Comparison of ENCODE assay signal across 17 cellular contexts in the genomic region with DNA sequence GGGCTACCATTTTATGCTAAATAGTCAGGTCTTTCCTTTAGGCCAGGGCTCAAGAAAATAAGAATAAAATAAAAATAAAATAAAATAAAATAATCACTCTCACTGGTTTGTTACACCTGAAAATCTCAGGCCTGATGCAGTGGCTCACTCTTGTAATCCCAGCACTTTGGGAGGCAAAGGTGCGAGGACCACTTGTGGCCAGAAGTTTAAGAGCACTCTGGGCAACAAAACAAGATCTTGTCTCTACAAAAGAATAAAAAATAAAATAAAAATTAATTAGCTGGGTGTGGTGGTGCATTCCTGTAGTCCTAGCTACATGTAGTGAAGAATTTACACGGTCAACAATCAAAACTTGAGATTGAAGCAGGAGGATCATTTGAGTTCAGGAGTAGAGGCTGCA.
"Had no signal": no experiment of that assay in that cellular context is flagged by ENCODE, and none has a peak within 500 bp of the region (broad histone marks: within the 10 kb centered on the region; RNA-seq: fewer than 3 reads in every experiment).

No MANE protein-coding gene starts in this region.

- H3K4me3 Mint-ChIP-seq: activated CD4-positive, alpha-beta memory T cell treated with anti-CD3 and anti-CD28 coated beads, Interleukin-2, amount 10 ng/mL, durations not matched to agents 7 days and 5 days; T-helper 1 cell treated with Interleukin-12 subunit alpha and Interleukin-12 subunit beta and Interleukin-4 antibody, amounts not matched to agents 30 μg/mL and 1 μg/mL, for 36 hours had no signal

- H3K4me1 Mint-ChIP-seq: activated CD4-positive, alpha-beta memory T cell treated with anti-CD3 and anti-CD28 coated beads, Interleukin-2, amount 10 ng/mL, durations not matched to agents 7 days and 5 days had no signal

- H3K36me3 Mint-ChIP-seq: activated naive CD4-positive, alpha-beta T cell treated with anti-CD3 and anti-CD28 coated beads, Interleukin-2, amount 50 U/mL, for 72 hours had no signal

- H3K4me1 ChIP-seq: body of pancreas, gastroesophageal sphincter, heart right ventricle, pancreas had no signal

- H3K27me3 Mint-ChIP-seq: activated CD4-positive, alpha-beta memory T cell treated with anti-CD3 and anti-CD28 coated beads, Interleukin-2, amount 10 ng/mL, durations not matched to agents 7 days and 5 days had no signal

- H3K27me3 ChIP-seq: body of pancreas, gastroesophageal sphincter, heart right ventricle, pancreas had no signal

- H3K9me3 ChIP-seq: body of pancreas, gastroesophageal sphincter, heart right ventricle, pancreas, thoracic aorta had no signal

- DNase-seq: activated CD4-positive, alpha-beta memory T cell treated with anti-CD3 and anti-CD28 coated beads, Interleukin-2, amount 10 ng/mL, durations not matched to agents 7 days and 5 days; activated CD4-positive, alpha-beta T cell treated with anti-CD3 and anti-CD28 coated beads for 4 hours; activated gamma-delta T cell; activated T-cell treated with anti-CD3 and anti-CD28 coated beads, Interleukin-2, amount 50 U/mL, for 48 hours; body of pancreas; effector CD8-positive, alpha-beta T cell; erythroblast; heart right ventricle; left colon; midbrain; pancreas; stimulated activated CD4-positive, alpha-beta T cell treated with anti-CD3 and anti-CD28 coated beads, Interleukin-1b, Interleukin-23, amount 100 ng/mL, for 48 hours had no signal

- H3K36me3 ChIP-seq: gastroesophageal sphincter, heart right ventricle, pancreas, thoracic aorta had no signal

- H3K27ac ChIP-seq: body of pancreas, gastroesophageal sphincter, heart right ventricle, pancreas, thoracic aorta had no signal

- H3K4me3 ChIP-seq: body of pancreas, gastroesophageal sphincter, heart right ventricle, lung, pancreas, thoracic aorta had no signal

- H3K27ac Mint-ChIP-seq: activated CD4-positive, alpha-beta memory T cell treated with anti-CD3 and anti-CD28 coated beads, Interleukin-2, amount 10 ng/mL, durations not matched to agents 7 days and 5 days; activated naive CD4-positive, alpha-beta T cell treated with anti-CD3 and anti-CD28 coated beads, Interleukin-2, amount 50 U/mL, for 72 hours; T-helper 1 cell treated with Interleukin-12 subunit alpha and Interleukin-12 subunit beta and Interleukin-4 antibody, amounts not matched to agents 30 μg/mL and 1 μg/mL, for 36 hours had no signal
